8 cellular contexts compared by ENCODE assay signal in the genomic region with DNA sequence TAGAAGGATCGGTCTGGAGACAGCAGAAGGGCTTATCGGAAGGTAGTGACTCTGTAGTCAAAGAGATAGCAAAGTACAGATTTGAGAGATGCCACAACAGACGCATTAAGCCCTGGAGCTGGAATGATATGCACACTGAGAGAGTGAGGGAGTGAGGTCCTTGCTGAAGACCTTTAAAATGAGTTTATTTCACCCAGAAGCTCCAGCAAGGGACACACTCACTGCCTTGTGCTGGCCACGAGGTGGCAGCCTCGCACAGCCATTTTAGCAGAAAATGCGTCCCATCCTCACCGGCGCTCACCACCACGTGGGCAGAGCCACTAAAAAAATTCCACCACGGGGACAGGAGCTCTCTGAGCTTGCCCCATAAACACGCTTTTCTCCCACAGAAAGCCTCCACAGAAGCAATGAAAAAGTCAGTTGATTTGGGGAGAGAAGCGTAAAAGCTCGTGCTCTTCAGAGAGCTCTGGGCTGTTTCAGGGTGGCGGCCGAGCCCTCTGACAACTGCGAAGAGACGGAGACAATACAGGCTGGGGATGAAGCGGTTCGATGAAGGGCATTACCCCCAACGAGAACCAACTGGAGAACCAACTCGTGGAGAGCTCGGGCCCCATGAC.
DNase-seq lines count a peak whose midpoint lies in the region; TF ChIP-seq lines count a peak whose summit lies in the region.

No MANE protein-coding gene starts in this region.

- H3K27me3 ChIP-seq in AG04450 (ENCODE audit: control insufficient read depth, insufficient read depth, low read length), result no peaks in the 10 kb centered on the region

- DNase-seq in AG04450 (ENCODE audit: low read depth, low spot score), result no peak
- DNase-seq in GM19238 (ENCODE audit: insufficient read length, low spot score), result peak; percentile 46
- DNase-seq in NCI-H2029 (lab: John Stamatoyannopoulos, UW), result peak; percentile 60
- DNase-seq in activated CD4-positive, alpha-beta T cell treated with anti-CD3 and anti-CD28 coated beads for 1 hour, result peak; percentile 69
- peak; percentile 83 for DNase-seq in cerebellar cortex (ENCODE audit: low spot score)
- peak; percentile 67 for DNase-seq in kidney glomerular epithelial cell (lab: John Stamatoyannopoulos, UW)
- peak; percentile 79 for DNase-seq in stimulated activated CD4-positive, alpha-beta T cell treated with anti-CD3 and anti-CD28 coated beads, Interleukin-1b, Interleukin-23, amount 100 ng/mL, for 48 hours
- no peak for DNase-seq in cerebellar nuclear complex (lab: John Stamatoyannopoulos, UW)

- POLR2A ChIA-PET in AG04450 (lab: Yijun Ruan, JAX), result interaction anchor here (0.9 to 1.8 kb wide), 5 partner anchors 10 to 144 kb away, joined by 3 to 10 read pairs (median 5); no protein-coding TSS in a partner anchor

- peak overlapping the region; percentile 89 for H3K27ac ChIP-seq in AG04450 (ENCODE audit: low read depth, low read length)

- no peak overlapping the region for H3K4me3 ChIP-seq in AG04450 (ENCODE audit: low read depth, low read length)

- peak; percentile 81 for TF ChIP-seq CTCF in AG04450 (IDR thresholded peaks at IDR 0.05; ENCODE audit: low read depth, low read length)

- no peaks in the 10 kb centered on the region for H3K9me3 ChIP-seq in AG04450 (ENCODE audit: control insufficient read depth, insufficient read depth, low read length)

- CTCF ChIA-PET in AG04450 (lab: Charles Lee), result interaction anchor here (0.6 to 5.1 kb wide), 64 partner anchors 7 to 824 kb away, joined by 3 to 91 read pairs (median 5); no protein-coding TSS in a partner anchor

Comparison
In these comparisons a context has a peak if more than half of its experiments do, and no peak if none do; other contexts are left out.
1. DNase-seq: peak in GM19238 (single experiment), NCI-H2029 (single experiment), activated CD4-positive, alpha-beta T cell treated with anti-CD3 and anti-CD28 coated beads for 1 hour (single experiment), cerebellar cortex (single experiment), kidney glomerular epithelial cell (single experiment) and stimulated activated CD4-positive, alpha-beta T cell treated with anti-CD3 and anti-CD28 coated beads, Interleukin-1b, Interleukin-23, amount 100 ng/mL, for 48 hours (single experiment); none in AG04450 (single experiment) and cerebellar nuclear complex (0 of 2).